ENCODE assay signal across 1 cellular context in the genomic region with DNA sequence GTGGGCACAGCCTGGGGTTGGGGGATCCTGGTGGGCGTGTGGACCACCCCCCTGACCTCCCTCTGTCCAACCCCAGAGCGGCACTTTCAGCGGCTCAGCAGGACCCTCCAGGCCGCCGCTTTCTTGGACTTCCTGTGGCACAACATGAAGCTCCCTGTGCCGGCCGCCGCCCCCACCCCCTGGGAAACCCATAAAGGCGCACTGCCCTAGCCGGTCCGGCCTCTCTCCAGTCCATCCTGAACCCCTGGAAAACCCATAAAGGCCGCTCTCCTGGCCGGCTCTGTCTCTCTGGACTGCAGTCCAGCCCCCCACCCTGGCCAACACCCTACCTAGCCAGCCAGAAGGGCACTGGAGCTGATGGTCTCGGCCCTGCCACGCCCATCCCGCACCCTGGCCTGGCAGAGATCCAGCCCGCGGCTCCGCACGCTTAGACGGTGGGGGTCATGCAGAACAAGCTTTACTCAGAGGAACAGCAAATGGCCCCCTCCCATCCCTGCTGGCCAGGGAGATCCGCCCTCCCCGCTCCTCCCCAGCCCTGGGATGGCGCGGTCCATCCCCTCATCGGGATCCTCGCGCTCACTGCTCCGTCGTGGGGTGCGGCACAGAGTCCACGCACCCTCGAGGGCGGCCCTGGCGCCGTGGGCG.
A peak's percentile ranks its signal among the peaks of the same experiment; 100 is the strongest.
TF ChIP-seq lines count a peak whose summit lies in the region.

No MANE protein-coding gene starts in this region.

TF ChIP-seq in H1, 55 proteins besides CTCF, POLR2A, EP300 and RAD21:
- TF ChIP-seq GABPA (IDR thresholded peaks at IDR 0.05; ENCODE audit: borderline replicate concordance, insufficient read depth, low read length) (peak; percentile 39; the same call in 1 of the 2 replicates), CEBPB (IDR thresholded peaks at IDR 0.05; ENCODE audit: low read depth, low read length) (no peak)
